Comparison of ENCODE assay signal across 9 cellular contexts in genomic region chr5:95861858-95862561, GRCh38. TPM values are rescaled to one million over a fixed set of nuclear protein-coding genes. Genes with fewer than 3 reads are reported as not detected.
DNase-seq lines count a peak whose midpoint lies in the region; ATAC-seq, FAIRE-seq and TF ChIP-seq lines count a peak whose summit lies in the region.
"Had no signal": no experiment of that assay in that cellular context is flagged by ENCODE, and none has a peak within 500 bp of the region (broad histone marks: within the 10 kb centered on the region; RNA-seq: fewer than 3 reads in every experiment).

No MANE protein-coding gene starts in this region.

- no peaks in the 10 kb centered on the region for H3F3A ChIP-seq in MM.1S (ENCODE audit: insufficient read depth, low read length)

- peak overlapping the region; percentile 44 for H3K9ac ChIP-seq in endocrine pancreas (ENCODE audit: control insufficient read depth, insufficient read depth, low read length)
- H3K9ac ChIP-seq in MM.1S (ENCODE audit: low read length), result no peak overlapping the region

- no peaks in the 10 kb centered on the region for H3K36me3 Mint-ChIP-seq in T-helper 1 cell treated with Interleukin-12 subunit alpha and Interleukin-12 subunit beta and Interleukin-4 antibody, amounts not matched to agents 30 μg/mL and 1 μg/mL, for 36 hours (ENCODE audit: low read depth)

- no peak for TF ChIP-seq CTCF in MM.1S (IDR thresholded peaks at IDR 0.05; ENCODE audit: low read length)

- no peaks in the 10 kb centered on the region for H3K9me3 ChIP-seq in endocrine pancreas (ENCODE audit: control insufficient read depth, low read length)
- H3K9me3 ChIP-seq in small intestine (ENCODE audit: control insufficient read depth, low read depth), result no peaks in the 10 kb centered on the region
- H3K9me3 ChIP-seq in MM.1S (replicated peaks; ENCODE audit: insufficient read depth, low read length), result no peaks in the 10 kb centered on the region

- H3K27me3 Mint-ChIP-seq in T-helper 1 cell treated with Interleukin-12 subunit alpha and Interleukin-12 subunit beta and Interleukin-4 antibody, amounts not matched to agents 30 μg/mL and 1 μg/mL, for 36 hours (ENCODE audit: low read depth), result no peaks in the 10 kb centered on the region

- H3K4me1 Mint-ChIP-seq in T-helper 1 cell treated with Interleukin-12 subunit alpha and Interleukin-12 subunit beta and Interleukin-4 antibody, amounts not matched to agents 30 μg/mL and 1 μg/mL, for 36 hours (ENCODE audit: low read depth), result peaks cover 45% of the 10 kb centered on the region

- H2AFZ ChIP-seq in MM.1S (ENCODE audit: low read length), result no peak overlapping the region

- no peak overlapping the region for H3K4me3 ChIP-seq in endocrine pancreas (ENCODE audit: control insufficient read depth, insufficient read depth, low read length)
- H3K4me3 ChIP-seq in small intestine (ENCODE audit: low read depth in 1 of 2, low read length in 2 of 2), result no peak overlapping the region
- H3K4me3 ChIP-seq in MM.1S (ENCODE audit: low read length), result no peak overlapping the region

- no peaks in the 10 kb centered on the region for H3K79me2 ChIP-seq in MM.1S (ENCODE audit: low read length)

- H3K36me3 ChIP-seq in endocrine pancreas (ENCODE audit: control insufficient read depth, insufficient read depth, low read length) (no peaks in the 10 kb centered on the region), small intestine (ENCODE audit: control insufficient read depth in 2 of 2, insufficient read depth in 2 of 2, low read length in 2 of 2) (no peaks in the 10 kb centered on the region), MM.1S (replicated peaks; ENCODE audit: insufficient read depth, low read length) (no peaks in the 10 kb centered on the region)

- H4K20me1 ChIP-seq in MM.1S (ENCODE audit: insufficient read depth, low read length), result no peaks in the 10 kb centered on the region

- H3K27ac ChIP-seq in small intestine (ENCODE audit: low read depth in 1 of 2, low read length in 1 of 2) (peak overlapping the region in 1 of 2 donors; percentile 79), MM.1S (ENCODE audit: low read length) (no peak overlapping the region)

- H3K27ac Mint-ChIP-seq in T-helper 1 cell treated with Interleukin-12 subunit alpha and Interleukin-12 subunit beta and Interleukin-4 antibody, amounts not matched to agents 30 μg/mL and 1 μg/mL, for 36 hours, result peak overlapping the region; percentile 16

- H3K27me3 ChIP-seq in endocrine pancreas (ENCODE audit: control insufficient read depth, insufficient read depth, low read length) (no peaks in the 10 kb centered on the region), small intestine (ENCODE audit: control insufficient read depth in 2 of 2, insufficient read depth in 2 of 2, low read length in 2 of 2) (no peaks in the 10 kb centered on the region), MM.1S (replicated peaks; ENCODE audit: insufficient read depth, low read length) (no peaks in the 10 kb centered on the region)

- DNase-seq in ELR (ENCODE audit: low read depth) (peak; percentile 82), small intestine (peak; percentile 55), MM.1S (no peak), medulla oblongata (ENCODE audit: extremely low spot score) (no peak)
- DNase-seq: NCI-H1694 had no signal

- H3K4me1 ChIP-seq in endocrine pancreas (ENCODE audit: control insufficient read depth, insufficient read depth, low read length), result peaks cover 27% of the 10 kb centered on the region
- peaks cover 4 to 15% of the 10 kb centered on the region in 2 donors for H3K4me1 ChIP-seq in small intestine (ENCODE audit: control insufficient read depth in 2 of 2, insufficient read depth in 1 of 2, low read depth in 1 of 2, low read length in 1 of 2)
- peaks cover 4% of the 10 kb centered on the region for H3K4me1 ChIP-seq in MM.1S (ENCODE audit: low read length)

- 55 to 66% (median 55%) methylated on average over 8 of the region's 8 CpGs for WGBS in small intestine, 3 donors

- no peaks in the 10 kb centered on the region for H3K9me2 ChIP-seq in MM.1S (replicated peaks; ENCODE audit: insufficient read depth, low read length)

- ATAC-seq in HG02885 (IDR thresholded peaks at IDR 0.05; ENCODE audit: poor library complexity, unreplicated experiment), result no peak
- no peak for ATAC-seq in GM21381 (IDR thresholded peaks at IDR 0.05; ENCODE audit: unreplicated experiment)

- FAIRE-seq in small intestine (lab: Jason Lieb, UNC), result no peak

- peaks cover under 1% of the 10 kb centered on the region for H3K9me3 Mint-ChIP-seq in T-helper 1 cell treated with Interleukin-12 subunit alpha and Interleukin-12 subunit beta and Interleukin-4 antibody, amounts not matched to agents 30 μg/mL and 1 μg/mL, for 36 hours

- no peak overlapping the region for H3K4me2 ChIP-seq in MM.1S (ENCODE audit: low read depth, low read length)

- peak overlapping the region; percentile 21 for H3K4me3 Mint-ChIP-seq in T-helper 1 cell treated with Interleukin-12 subunit alpha and Interleukin-12 subunit beta and Interleukin-4 antibody, amounts not matched to agents 30 μg/mL and 1 μg/mL, for 36 hours

RNA-seq across cellular contexts. Expression of gene GLRX, which starts 39.5 kb away (rescaled TPM):
- 100 to 1,000 TPM; 166 to 968 (median 721) TPM for polyA plus RNA-seq in small intestine

Comparison
In these comparisons a context has a peak if more than half of its experiments do, and no peak if none do; other contexts are left out.
1. DNase-seq: peak in ELR (single experiment) and small intestine (single experiment); none in MM.1S (single experiment) and medulla oblongata (single experiment).